8 cellular contexts compared by ENCODE assay signal in genomic region chr7:2521341-2521745, GRCh38. TPM values are rescaled to one million over a fixed set of nuclear protein-coding genes. Genes with fewer than 3 reads are reported as not detected.
DNase-seq lines count a peak whose midpoint lies in the region; ATAC-seq and TF ChIP-seq lines count a peak whose summit lies in the region.

No MANE protein-coding gene starts in this region.

- H3K4me1 ChIP-seq in CD8-positive, alpha-beta T cell (ENCODE audit: insufficient read depth, low read length), result peaks cover 56% of the 10 kb centered on the region
- H3K4me1 ChIP-seq in Panc1 (ENCODE audit: control insufficient read depth, insufficient read depth, low read length) (peaks cover 75% of the 10 kb centered on the region), parathyroid adenoma (no peaks in the 10 kb centered on the region), mesendoderm (ENCODE audit: control insufficient read depth, low read depth, low read length) (peaks cover 14% of the 10 kb centered on the region)

- no CpG with 5 or more reads among the region's 21 CpGs for WGBS in mesendoderm (ENCODE audit: extremely low coverage, insufficient coverage, low lambda C conversion rate)

- H3K79me2 ChIP-seq in parathyroid adenoma, result no peaks in the 10 kb centered on the region
- H3K79me2 ChIP-seq in mesendoderm (ENCODE audit: control insufficient read depth, insufficient read depth, low read length), result no peaks in the 10 kb centered on the region

- H2BK120ac ChIP-seq in mesendoderm (ENCODE audit: low read depth, low read length), result no peak overlapping the region

- H3K4me1 Mint-ChIP-seq in CD8-positive, alpha-beta T cell (ENCODE audit: low read depth), result peaks cover 53% of the 10 kb centered on the region
- H3K4me1 Mint-ChIP-seq in endothelial cell (ENCODE audit: unreplicated experiment), result peaks cover 23% of the 10 kb centered on the region

- BruUV-seq in Panc1 (replicated peaks; lab: Mats Ljungman, UMichigan), result no TSS peak

- peak; percentile 1 for ATAC-seq in CD8-positive, alpha-beta T cell
- ATAC-seq in Panc1 (no peak), GM21825 (IDR thresholded peaks at IDR 0.05; ENCODE audit: unreplicated experiment) (no peak)

- peak overlapping the region; percentile 96 for H3K4me3 Mint-ChIP-seq in CD8-positive, alpha-beta T cell
- peak overlapping the region; percentile 92 for H3K4me3 Mint-ChIP-seq in endothelial cell (ENCODE audit: unreplicated experiment)

- peak in 1 of 7 experiments; percentile 28 for DNase-seq in CD8-positive, alpha-beta T cell
- DNase-seq in Panc1 (ENCODE audit: low read depth, low spot score) (no peak), endothelial cell (ENCODE audit: low spot score) (no peak), mesendoderm (no peak), kidney tubule cell (ENCODE audit: low spot score) (no peak), activated gamma-delta T cell treated with Interleukin-2 at 50 U/mL for 16 hours (no peak)

- H3K56ac ChIP-seq in mesendoderm (ENCODE audit: low read length), result no peak overlapping the region

- peak overlapping the region; percentile 100 for H3K4me3 ChIP-seq in CD8-positive, alpha-beta T cell (ENCODE audit: low read depth, low read length)
- H3K4me3 ChIP-seq in Panc1 (ENCODE audit: low read depth in 2 of 2, low read length in 2 of 2) (peak overlapping the region; percentile 64 to 89), parathyroid adenoma (ENCODE audit: low read depth, low read length) (peak overlapping the region; percentile 16), mesendoderm (ENCODE audit: low read length) (no peak overlapping the region)

- no peak overlapping the region for H4K5ac ChIP-seq in mesendoderm (ENCODE audit: low read length)

- peaks cover 4% of the 10 kb centered on the region for H3K36me3 ChIP-seq in CD8-positive, alpha-beta T cell (ENCODE audit: insufficient read depth, low read length)
- H3K36me3 ChIP-seq in Panc1 (ENCODE audit: control insufficient read depth, insufficient read depth, low read length) (no peaks in the 10 kb centered on the region), parathyroid adenoma (ENCODE audit: control insufficient read depth, insufficient read depth, low read length) (no peaks in the 10 kb centered on the region), mesendoderm (ENCODE audit: control insufficient read depth, insufficient read depth, low read length) (no peaks in the 10 kb centered on the region)

- H3K9me3 Mint-ChIP-seq in CD8-positive, alpha-beta T cell, result no peaks in the 10 kb centered on the region
- no peaks in the 10 kb centered on the region for H3K9me3 Mint-ChIP-seq in endothelial cell (ENCODE audit: unreplicated experiment)

- H2AFZ ChIP-seq in parathyroid adenoma, result no peak overlapping the region

- peak overlapping the region; percentile 92 for H3K27ac Mint-ChIP-seq in CD8-positive, alpha-beta T cell
- peak overlapping the region; percentile 67 for H3K27ac Mint-ChIP-seq in endothelial cell (ENCODE audit: unreplicated experiment)

- no peak overlapping the region for H3K23ac ChIP-seq in mesendoderm (ENCODE audit: low read length)

- POLR2A ChIA-PET in CD8-positive, alpha-beta T cell (lab: Charles Lee), result interaction anchor here (1.2 to 6.6 kb wide), 6 partner anchors 8 to 38 kb away, joined by 3 to 65 read pairs (median 6); partner anchors contain the start of gene IQCE
- POLR2A ChIA-PET in Panc1 (lab: Charles Lee), result interaction anchor here (0.6 kb wide), 1 partner anchor 10 kb away, joined by 4 read pairs; no protein-coding TSS in a partner anchor

- H3K27me3 ChIP-seq in CD8-positive, alpha-beta T cell (ENCODE audit: insufficient read depth, low read length), result no peaks in the 10 kb centered on the region
- H3K27me3 ChIP-seq in Panc1 (ENCODE audit: control insufficient read depth, insufficient read depth, low read length) (no peaks in the 10 kb centered on the region), parathyroid adenoma (ENCODE audit: control insufficient read depth, insufficient read depth, low read length) (no peaks in the 10 kb centered on the region), mesendoderm (ENCODE audit: insufficient read depth, low read length, poor library complexity) (peaks cover 9% of the 10 kb centered on the region)

- H3K9me3 ChIP-seq in CD8-positive, alpha-beta T cell (ENCODE audit: low read length), result no peaks in the 10 kb centered on the region
- H3K9me3 ChIP-seq in Panc1 (ENCODE audit: control insufficient read depth, insufficient read depth, low read depth, low read length) (no peaks in the 10 kb centered on the region), parathyroid adenoma (ENCODE audit: control insufficient read depth, low read length) (no peaks in the 10 kb centered on the region)

- peak overlapping the region; percentile 45 for H3K27ac ChIP-seq in CD8-positive, alpha-beta T cell (ENCODE audit: low read depth, low read length)
- H3K27ac ChIP-seq in Panc1 (ENCODE audit: low read length), result peak overlapping the region; percentile 83
- no peak overlapping the region for H3K27ac ChIP-seq in parathyroid adenoma
- no peak overlapping the region for H3K27ac ChIP-seq in mesendoderm (ENCODE audit: low read depth, low read length)

- no peak overlapping the region for H3K18ac ChIP-seq in mesendoderm (ENCODE audit: low read length)

- no peak overlapping the region for H4K8ac ChIP-seq in mesendoderm (ENCODE audit: low read depth, low read length)

- H3K4me2 ChIP-seq in parathyroid adenoma (ENCODE audit: low read length) (no peak overlapping the region), mesendoderm (ENCODE audit: low read length) (no peak overlapping the region)

- H2BK15ac ChIP-seq in mesendoderm (replicated peaks; ENCODE audit: low read depth), result no peak overlapping the region

- CTCF ChIA-PET in CD8-positive, alpha-beta T cell (lab: Charles Lee), result interaction anchor here (1.2 to 2.4 kb wide), 3 partner anchors 12 to 52 kb away, joined by 4 to 7 read pairs (median 4); no protein-coding TSS in a partner anchor
- CTCF ChIA-PET in Panc1 (lab: Charles Lee), result interaction anchor here (1.0 kb wide), 1 partner anchor 53 kb away, joined by 4 read pairs; no protein-coding TSS in a partner anchor

- in situ Hi-C loops in Panc1 (cut with HindIII; ENCODE audit: low pct_unique_long_range_greater_than_20kb, low sequenced_read_pairs), result no loop called here

- intact Hi-C loops in CD8-positive, alpha-beta T cell (cut with DNase I, micrococcal nuclease), result no loop called here
- intact Hi-C loops in Panc1 (cut with micrococcal nuclease; ENCODE audit: unreplicated experiment), result loop anchor here (5.0 kb wide), 1 partner anchor 44 kb away; the partner anchor contains the start of gene GRIFIN

- H3K4ac ChIP-seq in mesendoderm (ENCODE audit: low read depth, low read length), result no peak overlapping the region

- H3K27me3 Mint-ChIP-seq in CD8-positive, alpha-beta T cell (ENCODE audit: low read depth), result no peaks in the 10 kb centered on the region
- H3K27me3 Mint-ChIP-seq in endothelial cell (ENCODE audit: unreplicated experiment), result peaks cover 22% of the 10 kb centered on the region

- no peak overlapping the region for H2AK5ac ChIP-seq in mesendoderm (ENCODE audit: low read length)

- no peak overlapping the region for H2BK5ac ChIP-seq in mesendoderm (ENCODE audit: low read length)

- peaks cover 27% of the 10 kb centered on the region for H3K36me3 Mint-ChIP-seq in CD8-positive, alpha-beta T cell
- H3K36me3 Mint-ChIP-seq in endothelial cell (ENCODE audit: low read depth, unreplicated experiment), result no peaks in the 10 kb centered on the region

- H3K9ac ChIP-seq in parathyroid adenoma (no peak overlapping the region), mesendoderm (ENCODE audit: low read length) (no peak overlapping the region)

- H3K79me1 ChIP-seq in mesendoderm (ENCODE audit: low read length), result no peaks in the 10 kb centered on the region

- TF ChIP-seq CTCF in CD8-positive, alpha-beta T cell (IDR thresholded peaks at IDR 0.05), result no peak
- TF ChIP-seq CTCF in Panc1 (IDR thresholded peaks at IDR 0.05) (no peak), endothelial cell (IDR thresholded peaks at IDR 0.05; ENCODE audit: unreplicated experiment) (no peak), parathyroid adenoma (IDR thresholded peaks at IDR 0.05) (no peak)

RNA-seq across cellular contexts. Expression of gene LFNG, which starts 1.8 kb away (rescaled TPM):
- total RNA-seq in CD8-positive, alpha-beta T cell, result 100 to 1,000 TPM; 137 to 140 TPM
- total RNA-seq in Panc1 (2021; ENCODE audit: unreplicated experiment), result 38.1 TPM
- 61.6 TPM for polyA plus RNA-seq in Panc1 (2012; ENCODE audit: insufficient read length)
- total RNA-seq in endothelial cell (ENCODE audit: unreplicated experiment), result 83.5 TPM
- polyA plus RNA-seq in mesendoderm (2013, experiment 1 of 2), result 1.2 TPM
- polyA plus RNA-seq in mesendoderm (2013, experiment 2 of 2), result 1.7 TPM

RNA-seq across cellular contexts. Expression of gene BRAT1, which starts 34.0 kb away (rescaled TPM):
- 10 to 100 TPM; 18.9 to 20.6 TPM for total RNA-seq in CD8-positive, alpha-beta T cell
- total RNA-seq in Panc1 (2021; ENCODE audit: unreplicated experiment), result 76.9 TPM
- 84.4 TPM for polyA plus RNA-seq in Panc1 (2012; ENCODE audit: insufficient read length)
- total RNA-seq in endothelial cell (ENCODE audit: unreplicated experiment), result 34.0 TPM
- 18.2 TPM for polyA plus RNA-seq in mesendoderm (2013, experiment 1 of 2)
- 18.3 TPM for polyA plus RNA-seq in mesendoderm (2013, experiment 2 of 2)

RNA-seq across cellular contexts. Expression of gene IQCE, which starts 37.4 kb away (rescaled TPM):
- total RNA-seq in CD8-positive, alpha-beta T cell, result 1 to 10 TPM; 3.3 to 4.8 TPM
- total RNA-seq in Panc1 (2021; ENCODE audit: unreplicated experiment), result 44.8 TPM
- polyA plus RNA-seq in Panc1 (2012; ENCODE audit: insufficient read length), result 49.3 TPM
- total RNA-seq in endothelial cell (ENCODE audit: unreplicated experiment), result 9.6 TPM
- polyA plus RNA-seq in mesendoderm (2013, experiment 1 of 2), result 3.1 TPM
- 2.8 TPM for polyA plus RNA-seq in mesendoderm (2013, experiment 2 of 2)

RNA-seq across cellular contexts. Expression of gene GRIFIN, which starts 45.1 kb away (rescaled TPM):
- not detected for total RNA-seq in CD8-positive, alpha-beta T cell
- total RNA-seq in Panc1 (2021; ENCODE audit: unreplicated experiment), result not detected
- not detected for polyA plus RNA-seq in Panc1 (2012; ENCODE audit: insufficient read length)
- not detected for total RNA-seq in endothelial cell (ENCODE audit: unreplicated experiment)
- not detected for polyA plus RNA-seq in mesendoderm (2013, experiment 1 of 2)
- polyA plus RNA-seq in mesendoderm (2013, experiment 2 of 2), result not detected

Comparison
In these comparisons a context has a peak if more than half of its experiments do, and no peak if none do; other contexts are left out.
1. H3K27ac ChIP-seq: peak in CD8-positive, alpha-beta T cell (single experiment) and Panc1 (single experiment); none in parathyroid adenoma (single experiment) and mesendoderm (single experiment).